18 cellular contexts compared by ENCODE assay signal in the genomic region with DNA sequence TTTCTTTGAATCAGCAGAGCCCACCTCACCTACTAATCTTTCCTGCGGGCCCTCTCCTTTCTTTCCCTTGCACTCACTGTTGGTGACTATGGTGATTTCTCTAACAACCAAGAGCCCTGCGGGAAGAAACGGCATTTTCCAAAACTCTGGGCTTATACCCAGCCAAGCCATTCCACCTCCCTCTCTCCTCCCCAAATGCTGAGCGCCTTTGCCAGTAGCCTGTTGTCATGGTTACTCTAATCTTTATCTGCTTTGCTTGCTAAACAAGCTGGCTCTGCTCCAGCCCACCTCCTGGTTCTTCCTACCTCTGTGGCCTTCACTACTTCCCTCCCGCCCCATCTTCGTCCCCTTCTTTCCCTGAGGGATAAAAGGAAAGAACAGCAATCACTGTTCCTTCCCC.
DNase-seq lines count a peak whose midpoint lies in the region; ATAC-seq and TF ChIP-seq lines count a peak whose summit lies in the region.
"Had no signal": no experiment of that assay in that cellular context is flagged by ENCODE, and none has a peak within 500 bp of the region (broad histone marks: within the 10 kb centered on the region; RNA-seq: fewer than 3 reads in every experiment).

No MANE protein-coding gene starts in this region.

- H3K27ac Mint-ChIP-seq in neural crest cell (ENCODE audit: unreplicated experiment), result peak overlapping the region; percentile 39
- H3K27ac Mint-ChIP-seq: activated naive CD8-positive, alpha-beta T cell treated with anti-CD3 and anti-CD28 coated beads for 36 hours; CD4-positive, alpha-beta memory T cell; dendritic cell treated with granulocyte-macrophage colony-stimulating factor and Interleukin-4, amounts not matched to agents 40 ng/mL and 50 ng/mL, for 4 days had no signal

- H3K4me1 Mint-ChIP-seq in neural crest cell, result peaks cover 29% of the 10 kb centered on the region
- H3K4me1 Mint-ChIP-seq: activated naive CD8-positive, alpha-beta T cell treated with anti-CD3 and anti-CD28 coated beads for 36 hours; CD4-positive, alpha-beta memory T cell had no signal

- H3K4me3 Mint-ChIP-seq in neural crest cell, result no peak overlapping the region
- H3K4me3 Mint-ChIP-seq: activated naive CD8-positive, alpha-beta T cell treated with anti-CD3 and anti-CD28 coated beads for 36 hours; CD4-positive, alpha-beta memory T cell; dendritic cell treated with granulocyte-macrophage colony-stimulating factor and Interleukin-4, amounts not matched to agents 40 ng/mL and 50 ng/mL, for 4 days had no signal

- TF ChIP-seq CTCF in neural crest cell (conservative IDR thresholded peaks at IDR 0.05), result no peak

- H3K36me3 Mint-ChIP-seq in neural crest cell (ENCODE audit: low read depth), result no peaks in the 10 kb centered on the region
- H3K36me3 Mint-ChIP-seq: activated naive CD8-positive, alpha-beta T cell treated with anti-CD3 and anti-CD28 coated beads for 36 hours; CD4-positive, alpha-beta memory T cell had no signal

- peaks cover 4% of the 10 kb centered on the region for H3K9me3 Mint-ChIP-seq in neural crest cell
- H3K9me3 Mint-ChIP-seq: activated naive CD8-positive, alpha-beta T cell treated with anti-CD3 and anti-CD28 coated beads for 36 hours; dendritic cell treated with granulocyte-macrophage colony-stimulating factor and Interleukin-4, amounts not matched to agents 40 ng/mL and 50 ng/mL, for 4 days had no signal

- peak; percentile 13 for DNase-seq in DMS79 treated with DMSO at 0.1 percent for 48 hours (lab: John Stamatoyannopoulos, UW)
- no peak for DNase-seq in DMS79 (lab: John Stamatoyannopoulos, UW)
- peak; percentile 19 for DNase-seq in NCI-H524 treated with DMSO at 0.1 percent for 48 hours (lab: John Stamatoyannopoulos, UW)
- DNase-seq in cerebellar cortex (ENCODE audit: low spot score), result peak; percentile 90
- no peak for DNase-seq in neural crest cell (ENCODE audit: low read depth, low spot score)
- DNase-seq in activated gamma-delta T cell (lab: John Stamatoyannopoulos, UW), result no peak
- DNase-seq: 8988T; activated naive CD8-positive, alpha-beta T cell treated with anti-CD3 and anti-CD28 coated beads for 36 hours; activated T-cell treated with anti-CD3 and anti-CD28 coated beads for 4 hours; CD4-positive, alpha-beta memory T cell; KBM-7; NCI-H1930; T-helper 1 cell had no signal

- ATAC-seq in GM19035 (IDR thresholded peaks at IDR 0.05; ENCODE audit: unreplicated experiment) (no peak), GM18517 (IDR thresholded peaks at IDR 0.05; ENCODE audit: unreplicated experiment) (no peak)
- ATAC-seq: activated CD4-positive, CD25-positive, alpha-beta regulatory T cell treated with anti-CD3 and anti-CD28 coated beads, Interleukin-2, amount 50 U/mL, for 24 hours; Panc1 had no signal

- no peaks in the 10 kb centered on the region for H3K27me3 Mint-ChIP-seq in neural crest cell (ENCODE audit: low read depth)
- H3K27me3 Mint-ChIP-seq: dendritic cell treated with granulocyte-macrophage colony-stimulating factor and Interleukin-4, amounts not matched to agents 40 ng/mL and 50 ng/mL, for 4 days had no signal

Comparison
In these comparisons a context has a peak if more than half of its experiments do, and no peak if none do; other contexts are left out.
1. DNase-seq: peak in DMS79 treated with DMSO at 0.1 percent for 48 hours (single experiment), NCI-H524 treated with DMSO at 0.1 percent for 48 hours (single experiment) and cerebellar cortex (single experiment); none in DMS79 (single experiment), neural crest cell (single experiment) and activated gamma-delta T cell (single experiment).